1 cellular context compared by ENCODE assay signal in genomic region chr17:57984226-57984890, GRCh38.
TF ChIP-seq lines count a peak whose summit lies in the region.

No MANE protein-coding gene starts in this region.

TF ChIP-seq in HepG2, 621 proteins besides CTCF, POLR2A, EP300 and RAD21:
- TF ChIP-seq ZNF549 (CRISPR knock-in tag; IDR thresholded peaks at IDR 0.05) (no peak), ZBTB20 (CRISPR knock-in tag; IDR thresholded peaks at IDR 0.05; ENCODE audit: borderline replicate concordance, low read depth) (no peak), NKX3-1 (CRISPR knock-in tag; IDR thresholded peaks at IDR 0.05) (no peak), SAP130 (CRISPR knock-in tag; IDR thresholded peaks at IDR 0.05; ENCODE audit: low read depth) (no peak), SOX5 (CRISPR knock-in tag; IDR thresholded peaks at IDR 0.05; ENCODE audit: borderline replicate concordance) (0 out of 2 replicates have a peak, but pooled peaks have one; percentile 1), REST (IDR thresholded peaks at IDR 0.05; ENCODE audit: borderline replicate concordance in 1 of 2, low read depth in 1 of 2, low read length in 2 of 2) (no peak), ELF1 (CRISPR knock-in tag; IDR thresholded peaks at IDR 0.05) (no peak), ZFP1 (CRISPR knock-in tag; IDR thresholded peaks at IDR 0.05) (no peak), RBFOX2 (IDR thresholded peaks at IDR 0.05; ENCODE audit: low read depth, low read length) (peak; percentile 7; the same call in 1 of the 2 replicates), BORCS8-MEF2B (CRISPR knock-in tag; IDR thresholded peaks at IDR 0.05) (no peak)
- TF ChIP-seq, protein P1, sequence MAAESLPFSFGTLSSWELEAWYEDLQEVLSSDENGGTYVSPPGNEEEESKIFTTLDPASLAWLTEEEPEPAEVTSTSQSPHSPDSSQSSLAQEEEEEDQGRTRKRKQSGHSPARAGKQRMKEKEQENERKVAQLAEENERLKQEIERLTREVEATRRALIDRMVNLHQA (CRISPR knock-in tag; IDR thresholded peaks at IDR 0.05) = no peak
